ENCODE assay signal across 1 cellular context in the genomic region with DNA sequence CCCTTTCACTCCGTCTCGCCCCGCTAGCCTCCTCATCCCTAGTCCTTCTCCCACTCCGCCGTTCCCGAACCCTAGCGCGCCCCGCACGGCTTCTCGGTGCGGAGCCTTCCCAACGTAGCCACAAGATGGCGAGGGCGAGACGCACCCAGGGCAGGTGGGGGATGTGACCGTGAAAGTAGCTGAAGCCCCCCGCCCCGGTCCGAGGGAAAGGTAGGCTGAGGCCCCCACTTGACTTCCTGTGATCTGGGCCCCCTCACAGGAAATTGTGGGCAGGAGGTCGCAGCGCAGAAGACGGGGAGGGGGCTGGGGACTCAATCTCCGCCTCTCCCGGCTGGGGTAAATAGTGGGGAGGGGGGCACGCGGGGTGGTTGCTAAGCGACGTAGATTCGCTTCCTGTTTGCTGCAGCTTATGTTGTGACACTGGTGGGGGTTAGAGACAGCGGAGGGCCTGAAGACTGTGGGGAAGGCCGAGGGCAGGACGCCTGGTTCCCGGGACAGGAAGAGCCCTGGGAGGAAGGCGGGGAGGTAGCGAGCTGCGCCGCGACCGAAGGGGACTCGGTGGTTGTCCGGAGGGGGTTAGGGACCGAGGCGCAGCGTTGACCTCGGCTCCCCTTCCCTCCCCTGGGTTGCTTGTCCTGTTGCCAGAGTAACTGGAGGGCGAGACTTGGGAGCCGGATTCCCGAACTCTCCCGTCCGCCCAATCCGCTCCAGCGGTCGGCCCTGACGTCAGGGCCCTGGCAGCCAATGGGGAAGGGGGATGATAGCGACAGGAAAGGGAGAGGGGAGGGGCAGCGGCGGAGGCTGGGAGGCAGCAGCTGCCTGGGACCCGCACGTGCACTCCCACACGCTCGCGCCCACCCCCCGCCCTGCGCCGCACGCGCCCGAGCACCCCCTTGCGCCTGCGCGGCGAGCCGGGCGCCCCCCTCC.
TF ChIP-seq lines count a peak whose summit lies in the region.

No MANE protein-coding gene starts in this region.

TF ChIP-seq in HCT116, 20 proteins besides CTCF, POLR2A, EP300 and RAD21 (continued from another document):
- TF ChIP-seq, protein P1, sequence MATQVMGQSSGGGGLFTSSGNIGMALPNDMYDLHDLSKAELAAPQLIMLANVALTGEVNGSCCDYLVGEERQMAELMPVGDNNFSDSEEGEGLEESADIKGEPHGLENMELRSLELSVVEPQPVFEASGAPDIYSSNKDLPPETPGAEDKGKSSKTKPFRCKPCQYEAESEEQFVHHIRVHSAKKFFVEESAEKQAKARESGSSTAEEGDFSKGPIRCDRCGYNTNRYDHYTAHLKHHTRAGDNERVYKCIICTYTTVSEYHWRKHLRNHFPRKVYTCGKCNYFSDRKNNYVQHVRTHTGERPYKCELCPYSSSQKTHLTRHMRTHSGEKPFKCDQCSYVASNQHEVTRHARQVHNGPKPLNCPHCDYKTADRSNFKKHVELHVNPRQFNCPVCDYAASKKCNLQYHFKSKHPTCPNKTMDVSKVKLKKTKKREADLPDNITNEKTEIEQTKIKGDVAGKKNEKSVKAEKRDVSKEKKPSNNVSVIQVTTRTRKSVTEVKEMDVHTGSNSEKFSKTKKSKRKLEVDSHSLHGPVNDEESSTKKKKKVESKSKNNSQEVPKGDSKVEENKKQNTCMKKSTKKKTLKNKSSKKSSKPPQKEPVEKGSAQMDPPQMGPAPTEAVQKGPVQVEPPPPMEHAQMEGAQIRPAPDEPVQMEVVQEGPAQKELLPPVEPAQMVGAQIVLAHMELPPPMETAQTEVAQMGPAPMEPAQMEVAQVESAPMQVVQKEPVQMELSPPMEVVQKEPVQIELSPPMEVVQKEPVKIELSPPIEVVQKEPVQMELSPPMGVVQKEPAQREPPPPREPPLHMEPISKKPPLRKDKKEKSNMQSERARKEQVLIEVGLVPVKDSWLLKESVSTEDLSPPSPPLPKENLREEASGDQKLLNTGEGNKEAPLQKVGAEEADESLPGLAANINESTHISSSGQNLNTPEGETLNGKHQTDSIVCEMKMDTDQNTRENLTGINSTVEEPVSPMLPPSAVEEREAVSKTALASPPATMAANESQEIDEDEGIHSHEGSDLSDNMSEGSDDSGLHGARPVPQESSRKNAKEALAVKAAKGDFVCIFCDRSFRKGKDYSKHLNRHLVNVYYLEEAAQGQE (IDR thresholded peaks at IDR 0.05; ENCODE audit: low read depth): no peak
- TF ChIP-seq ELF1 (IDR thresholded peaks at IDR 0.05; ENCODE audit: borderline replicate concordance, low read depth) (no peak), FOSL1 (IDR thresholded peaks at IDR 0.05; ENCODE audit: low read depth) (no peak), TCF7L2 (IDR thresholded peaks at IDR 0.05; ENCODE audit: borderline replicate concordance, extremely low read depth, insufficient read depth, insufficient read length) (peak; percentile 47), EZH2 (IDR thresholded peaks at IDR 0.05) (no peak), EGR1 (IDR thresholded peaks at IDR 0.05; ENCODE audit: low read depth) (no peak), CBX3 (IDR thresholded peaks at IDR 0.05; ENCODE audit: low read depth) (no peak), CEBPB (IDR thresholded peaks at IDR 0.05; ENCODE audit: low read depth) (no peak), YY1 (IDR thresholded peaks at IDR 0.05; ENCODE audit: extremely low read depth, insufficient replicate concordance, low read depth, low read length) (peak; percentile 47), JUND (IDR thresholded peaks at IDR 0.05) (no peak), SP1 (IDR thresholded peaks at IDR 0.05; ENCODE audit: low read depth) (no peak)
- TF ChIP-seq, protein P2, sequence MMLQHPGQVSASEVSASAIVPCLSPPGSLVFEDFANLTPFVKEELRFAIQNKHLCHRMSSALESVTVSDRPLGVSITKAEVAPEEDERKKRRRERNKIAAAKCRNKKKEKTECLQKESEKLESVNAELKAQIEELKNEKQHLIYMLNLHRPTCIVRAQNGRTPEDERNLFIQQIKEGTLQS (IDR thresholded peaks at IDR 0.05): no peak
- TF ChIP-seq, protein P3, sequence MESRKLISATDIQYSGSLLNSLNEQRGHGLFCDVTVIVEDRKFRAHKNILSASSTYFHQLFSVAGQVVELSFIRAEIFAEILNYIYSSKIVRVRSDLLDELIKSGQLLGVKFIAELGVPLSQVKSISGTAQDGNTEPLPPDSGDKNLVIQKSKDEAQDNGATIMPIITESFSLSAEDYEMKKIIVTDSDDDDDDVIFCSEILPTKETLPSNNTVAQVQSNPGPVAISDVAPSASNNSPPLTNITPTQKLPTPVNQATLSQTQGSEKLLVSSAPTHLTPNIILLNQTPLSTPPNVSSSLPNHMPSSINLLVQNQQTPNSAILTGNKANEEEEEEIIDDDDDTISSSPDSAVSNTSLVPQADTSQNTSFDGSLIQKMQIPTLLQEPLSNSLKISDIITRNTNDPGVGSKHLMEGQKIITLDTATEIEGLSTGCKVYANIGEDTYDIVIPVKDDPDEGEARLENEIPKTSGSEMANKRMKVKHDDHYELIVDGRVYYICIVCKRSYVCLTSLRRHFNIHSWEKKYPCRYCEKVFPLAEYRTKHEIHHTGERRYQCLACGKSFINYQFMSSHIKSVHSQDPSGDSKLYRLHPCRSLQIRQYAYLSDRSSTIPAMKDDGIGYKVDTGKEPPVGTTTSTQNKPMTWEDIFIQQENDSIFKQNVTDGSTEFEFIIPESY (IDR thresholded peaks at IDR 0.05; ENCODE audit: extremely low read depth, insufficient replicate concordance, low read length): no peak
